ENCODE assay signal across 8 cellular contexts in genomic region chr1:117928881-117929339, GRCh38. TPM values are rescaled to one million over a fixed set of nuclear protein-coding genes. Genes with fewer than 3 reads are reported as not detected.
DNase-seq lines count a peak whose midpoint lies in the region; ATAC-seq and TF ChIP-seq lines count a peak whose summit lies in the region.

No MANE protein-coding gene starts in this region.

- intact Hi-C loops in tibial artery (cut with DNase I; ENCODE audit: low total_unique reads): loop anchor here (10.0 kb wide), 1 partner anchor 564 kb away; the partner anchor contains the start of gene MAN1A2

- peaks cover 0 to 34% (median 32%) of the 10 kb centered on the region in 4 donors for H3K4me1 ChIP-seq in tibial artery

- no peaks in the 10 kb centered on the region for H3K9me3 ChIP-seq in tibial artery

- POLR2A ChIA-PET in naive thymus-derived CD8-positive, alpha-beta T cell (lab: Charles Lee): interaction anchor here (0.9 to 1.0 kb wide), 2 partner anchors 322 to 869 kb away, joined by 3 read pairs; partner anchors contain the start of gene TTF2

- no peaks in the 10 kb centered on the region for H3K27me3 Mint-ChIP-seq in activated T-cell treated with anti-CD3 and anti-CD28 coated beads, Interleukin-2, amount 50 U/mL, for 72 hours (ENCODE audit: low read depth)
- no peaks in the 10 kb centered on the region for H3K27me3 Mint-ChIP-seq in naive thymus-derived CD8-positive, alpha-beta T cell

- no peaks in the 10 kb centered on the region for H3K9me3 Mint-ChIP-seq in activated T-cell treated with anti-CD3 and anti-CD28 coated beads, Interleukin-2, amount 50 U/mL, for 72 hours
- H3K9me3 Mint-ChIP-seq in naive thymus-derived CD8-positive, alpha-beta T cell: no peaks in the 10 kb centered on the region

- peak overlapping the region; percentile 89 to 96 for H3K27ac ChIP-seq in tibial artery

- peaks cover 5 to 12% of the 10 kb centered on the region in 2 donors for H3K36me3 Mint-ChIP-seq in activated T-cell treated with anti-CD3 and anti-CD28 coated beads, Interleukin-2, amount 50 U/mL, for 72 hours (ENCODE audit: insufficient read depth in 2 of 2)
- H3K36me3 Mint-ChIP-seq in naive thymus-derived CD8-positive, alpha-beta T cell: peaks cover 0 to 21% (median 0%) of the 10 kb centered on the region in 3 donors

- no peaks in the 10 kb centered on the region for H3K36me3 ChIP-seq in tibial artery

- ATAC-seq in GM19324 (IDR thresholded peaks at IDR 0.05; ENCODE audit: low FRiP score, unreplicated experiment): peak; percentile 41
- ATAC-seq in HG03378 (IDR thresholded peaks at IDR 0.05; ENCODE audit: unreplicated experiment): peak; percentile 35
- peak; percentile 38 to 45 for ATAC-seq in activated T-cell treated with anti-CD3 and anti-CD28 coated beads, Interleukin-2, amount 50 U/mL, for 72 hours (replicated peaks in 1 of 2)
- peak; percentile 51 for ATAC-seq in naive thymus-derived CD8-positive, alpha-beta T cell

- DNase-seq in COLO668 (lab: John Stamatoyannopoulos, UW; ENCODE audit: unreplicated experiment): peak; percentile 60
- peak; percentile 64 for DNase-seq in NCI-H748 (lab: John Stamatoyannopoulos, UW; ENCODE audit: unreplicated experiment)
- DNase-seq in activated T-cell treated with anti-CD3 and anti-CD28 coated beads, Interleukin-2, amount 50 U/mL, for 72 hours: peak; percentile 35 to 50
- DNase-seq in fibroblast of peridontal ligament (ENCODE audit: extremely low read depth): peak; percentile 57
- DNase-seq in naive thymus-derived CD8-positive, alpha-beta T cell: peak in 7 of 10 donors; percentile 7 to 67 (median 46)
- DNase-seq in tibial artery: peak; percentile 57 to 74

- no peak for TF ChIP-seq CTCF in tibial artery (IDR thresholded peaks at IDR 0.05)

- H3K27me3 ChIP-seq in tibial artery: no peaks in the 10 kb centered on the region

- H3K4me3 ChIP-seq in tibial artery: peak overlapping the region; percentile 98

- peak overlapping the region; percentile 97 to 99 for H3K4me3 Mint-ChIP-seq in activated T-cell treated with anti-CD3 and anti-CD28 coated beads, Interleukin-2, amount 50 U/mL, for 72 hours
- peak overlapping the region; percentile 86 to 97 (median 96) for H3K4me3 Mint-ChIP-seq in naive thymus-derived CD8-positive, alpha-beta T cell

- peak overlapping the region; percentile 89 for H3K27ac Mint-ChIP-seq in activated T-cell treated with anti-CD3 and anti-CD28 coated beads, Interleukin-2, amount 50 U/mL, for 72 hours
- peak overlapping the region; percentile 85 to 100 (median 98) for H3K27ac Mint-ChIP-seq in naive thymus-derived CD8-positive, alpha-beta T cell

- peaks cover 63% of the 10 kb centered on the region for H3K4me1 Mint-ChIP-seq in activated T-cell treated with anti-CD3 and anti-CD28 coated beads, Interleukin-2, amount 50 U/mL, for 72 hours (ENCODE audit: low read depth)
- peaks cover 35 to 70% (median 67%) of the 10 kb centered on the region in 4 donors for H3K4me1 Mint-ChIP-seq in naive thymus-derived CD8-positive, alpha-beta T cell

RNA-seq across cellular contexts. Expression of gene GDAP2, which starts 0.5 kb away (rescaled TPM):
- total RNA-seq in activated T-cell treated with anti-CD3 and anti-CD28 coated beads, Interleukin-2, amount 50 U/mL, for 72 hours: 10 to 100 TPM; 27.9 to 28.4 TPM
- 10 to 100 TPM; 21.6 to 22.5 TPM for total RNA-seq in naive thymus-derived CD8-positive, alpha-beta T cell
- 1 to 10 TPM; 5.7 to 9.4 (median 6.9) TPM for polyA plus RNA-seq in naive thymus-derived CD8-positive, alpha-beta T cell

RNA-seq across cellular contexts. Expression of gene WDR3, which starts 0.6 kb away (rescaled TPM):
- total RNA-seq in activated T-cell treated with anti-CD3 and anti-CD28 coated beads, Interleukin-2, amount 50 U/mL, for 72 hours: 10 to 100 TPM; 28.8 to 36.2 TPM
- total RNA-seq in naive thymus-derived CD8-positive, alpha-beta T cell: 10 to 100 TPM; 29.3 to 30.5 TPM
- polyA plus RNA-seq in naive thymus-derived CD8-positive, alpha-beta T cell: 10 to 100 TPM; 17.4 to 41.9 (median 27.7) TPM

Comparison
In these comparisons a context has a peak if more than half of its experiments do, and no peak if none do; other contexts are left out.
1. Peak in every context shown above with its lines: DNase-seq, ATAC-seq, H3K4me3 ChIP-seq and H3K27ac ChIP-seq.